8 cellular contexts compared by ENCODE assay signal in the genomic region with DNA sequence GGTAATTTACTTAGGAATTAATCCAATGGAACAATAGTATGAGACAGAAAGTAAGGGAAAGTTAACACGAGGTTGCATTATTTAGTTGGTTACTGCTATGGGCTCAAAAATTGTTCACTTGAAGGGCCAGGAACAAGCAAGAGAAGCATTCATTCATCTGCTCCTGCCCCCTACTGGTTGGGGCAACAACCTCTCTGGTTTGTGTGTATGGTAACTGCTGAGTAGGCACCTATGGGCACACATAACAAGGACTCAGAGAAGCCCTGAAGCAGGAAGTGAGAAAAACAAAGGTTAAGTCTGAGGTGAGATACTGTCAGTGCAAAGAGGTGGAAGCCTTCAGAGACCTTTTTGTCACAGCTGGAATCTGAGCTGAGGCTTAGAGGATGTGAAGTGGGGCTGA. TPM values are rescaled to one million over a fixed set of nuclear protein-coding genes. Genes with fewer than 3 reads are reported as not detected.
A peak's percentile ranks its signal among the peaks of the same experiment; 100 is the strongest.
DNase-seq lines count a peak whose midpoint lies in the region; ATAC-seq lines count a peak whose summit lies in the region.

No MANE protein-coding gene starts in this region.

- H3K9me3 Mint-ChIP-seq in activated naive CD4-positive, alpha-beta T cell treated with anti-CD3 and anti-CD28 coated beads, Interleukin-2, amount 50 U/mL, for 72 hours = no peaks in the 10 kb centered on the region
- no peaks in the 10 kb centered on the region for H3K9me3 Mint-ChIP-seq in naive B cell

- H3K4me3 Mint-ChIP-seq in naive B cell = peak overlapping the region in 1 of 8 donors; percentile 51

- ATAC-seq in GM18502 (IDR thresholded peaks at IDR 0.05; ENCODE audit: poor library complexity, unreplicated experiment) = peak; percentile 65
- ATAC-seq in HG03457 (IDR thresholded peaks at IDR 0.05; ENCODE audit: unreplicated experiment) = peak; percentile 52
- peak; percentile 78 to 85 for ATAC-seq in activated naive CD4-positive, alpha-beta T cell treated with anti-CD3 and anti-CD28 coated beads, Interleukin-2, amount 50 U/mL, for 72 hours
- peak; percentile 55 to 60 for ATAC-seq in naive B cell (ENCODE audit: low read depth in 2 of 2)

- peak overlapping the region in 1 of 2 donors; percentile 50 for H3K27ac Mint-ChIP-seq in activated naive CD4-positive, alpha-beta T cell treated with anti-CD3 and anti-CD28 coated beads, Interleukin-2, amount 50 U/mL, for 72 hours
- H3K27ac Mint-ChIP-seq in naive B cell = no peak overlapping the region

- in situ Hi-C loops in G401 (cut with HindIII; ENCODE audit: low sequenced_read_pairs) = no loop called here

- peak; percentile 58 to 86 for DNase-seq in AML-193 (lab: John Stamatoyannopoulos, UW)
- DNase-seq in activated naive CD4-positive, alpha-beta T cell treated with anti-CD3 and anti-CD28 coated beads, Interleukin-2, amount 50 U/mL, for 72 hours (ENCODE audit: low spot score in 2 of 2) = peak in 1 of 2 donors; percentile 58
- no peak for DNase-seq in naive B cell
- DNase-seq in HuH-7 (ENCODE audit: low spot score) = no peak
- DNase-seq in G401 (ENCODE audit: low spot score) = no peak
- DNase-seq in NCI-H774 (lab: John Stamatoyannopoulos, UW) = no peak

- no peaks in the 10 kb centered on the region for H3K36me3 Mint-ChIP-seq in activated naive CD4-positive, alpha-beta T cell treated with anti-CD3 and anti-CD28 coated beads, Interleukin-2, amount 50 U/mL, for 72 hours
- no peaks in the 10 kb centered on the region for H3K36me3 Mint-ChIP-seq in naive B cell

- H3K27me3 Mint-ChIP-seq in naive B cell = peaks cover 8 to 21% (median 17%) of the 10 kb centered on the region in 3 donors

- peaks cover 5 to 21% (median 16%) of the 10 kb centered on the region in 3 donors for H3K4me1 Mint-ChIP-seq in naive B cell

RNA-seq across cellular contexts. Expression of a gene that starts 34.4 kb away (rescaled TPM):
- total RNA-seq in activated naive CD4-positive, alpha-beta T cell treated with anti-CD3 and anti-CD28 coated beads, Interleukin-2, amount 50 U/mL, for 72 hours = 10 to 100 TPM; 18.5 to 21.1 TPM
- 10 to 100 TPM; 16.4 to 22.8 (median 20.4) TPM for polyA plus RNA-seq in naive B cell (ENCODE audit: low read depth in 6 of 6)
- 4.4 and 12.6 TPM in 2 replicates for total RNA-seq in G401 (2014; rRNA removed; shearing (Covaris generic))

Comparison
In these comparisons a context has a peak if more than half of its experiments do, and no peak if none do; other contexts are left out.
1. DNase-seq: peak in AML-193 (2 of 2); none in naive B cell (single experiment), HuH-7 (single experiment), G401 (single experiment) and NCI-H774 (single experiment).
2. Peak in every context shown above with its lines, with median percentiles within 50 percentile points of each other: ATAC-seq.